In genomic region chr3:128787256-128788253, GRCh38 we compare ENCODE assay signal across 8 cellular contexts.
A peak's percentile ranks its signal among the peaks of the same experiment; 100 is the strongest.
DNase-seq lines count a peak whose midpoint lies in the region; ATAC-seq lines count a peak whose summit lies in the region.

No MANE protein-coding gene starts in this region.

- peak; percentile 68 for DNase-seq in EH (ENCODE audit: low read depth)
- DNase-seq in SK-N-DZ (ENCODE audit: low spot score), result peak; percentile 22
- peak; percentile 92 for DNase-seq in renal cortical epithelial cell (ENCODE audit: low read depth)
- DNase-seq in DMS79 (lab: John Stamatoyannopoulos, UW), result no peak

- peak; percentile 44 for ATAC-seq in HG02798 (IDR thresholded peaks at IDR 0.05; ENCODE audit: poor library complexity, unreplicated experiment)
- no peak for ATAC-seq in HG02623 (IDR thresholded peaks at IDR 0.05; ENCODE audit: unreplicated experiment)
- no peak for ATAC-seq in GM21515 (IDR thresholded peaks at IDR 0.05; ENCODE audit: unreplicated experiment)

- H3K9me3 Mint-ChIP-seq in dendritic cell treated with granulocyte-macrophage colony-stimulating factor and Interleukin-4, amounts not matched to agents 40 ng/mL and 50 ng/mL, for 4 days, result no peaks in the 10 kb centered on the region

- intact Hi-C loops in dendritic cell treated with granulocyte-macrophage colony-stimulating factor and Interleukin-4, amounts not matched to agents 40 ng/mL and 50 ng/mL, for 4 days (cut with micrococcal nuclease), result loop anchor here (5.0 kb wide), 1 partner anchor 50 kb away; no protein-coding TSS in a partner anchor

- H3K4me3 Mint-ChIP-seq in dendritic cell treated with granulocyte-macrophage colony-stimulating factor and Interleukin-4, amounts not matched to agents 40 ng/mL and 50 ng/mL, for 4 days, result no peak overlapping the region

- peak overlapping the region; percentile 50 for H3K27ac Mint-ChIP-seq in dendritic cell treated with granulocyte-macrophage colony-stimulating factor and Interleukin-4, amounts not matched to agents 40 ng/mL and 50 ng/mL, for 4 days

- peaks cover 41% of the 10 kb centered on the region for H3K36me3 Mint-ChIP-seq in dendritic cell treated with granulocyte-macrophage colony-stimulating factor and Interleukin-4, amounts not matched to agents 40 ng/mL and 50 ng/mL, for 4 days (ENCODE audit: low read depth)

- peaks cover 89% of the 10 kb centered on the region for H3K4me1 Mint-ChIP-seq in dendritic cell treated with granulocyte-macrophage colony-stimulating factor and Interleukin-4, amounts not matched to agents 40 ng/mL and 50 ng/mL, for 4 days (ENCODE audit: low read depth)

- H3K27me3 Mint-ChIP-seq in dendritic cell treated with granulocyte-macrophage colony-stimulating factor and Interleukin-4, amounts not matched to agents 40 ng/mL and 50 ng/mL, for 4 days, result no peaks in the 10 kb centered on the region
